Comparison of ENCODE assay signal across 1 cellular context in the genomic region with DNA sequence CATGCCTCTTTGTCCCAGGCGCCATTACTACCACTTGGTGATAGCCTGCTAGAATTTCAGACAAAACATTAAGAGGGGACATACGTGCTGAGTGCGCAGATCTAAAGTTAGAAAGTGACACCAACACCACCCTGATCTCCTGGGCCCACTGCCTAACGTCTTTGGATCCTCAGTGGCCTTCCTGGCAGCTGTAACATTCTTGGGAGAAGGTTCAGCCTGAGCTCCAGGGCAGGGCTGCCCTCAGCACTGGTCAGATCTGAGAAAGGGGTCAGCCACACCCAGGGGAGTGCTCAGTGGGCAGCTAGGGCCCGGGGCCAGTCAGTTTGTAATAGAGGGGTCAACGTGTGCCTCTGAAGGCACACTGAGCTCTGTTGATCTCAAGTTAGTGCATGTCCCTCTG.
TF ChIP-seq lines count a peak whose summit lies in the region.

No MANE protein-coding gene starts in this region.

TF ChIP-seq in neural cell, 6 proteins besides CTCF, POLR2A, EP300 and RAD21 (continued from another document):
- TF ChIP-seq SMC3 (conservative IDR thresholded peaks at IDR 0.05; ENCODE audit: poor library complexity) (no peak), TAF1 (IDR thresholded peaks at IDR 0.05; ENCODE audit: low read depth) (no peak)
TF ChIP-seq in neural cell: peak in this region for 0.
